ENCODE assay signal across 9 cellular contexts in genomic region chr11:1570896-1571759, GRCh38. TPM values are rescaled to one million over a fixed set of nuclear protein-coding genes. Genes with fewer than 3 reads are reported as not detected.
DNase-seq lines count a peak whose midpoint lies in the region; ATAC-seq and TF ChIP-seq lines count a peak whose summit lies in the region.
"Had no signal": no experiment of that assay in that cellular context is flagged by ENCODE, and none has a peak within 500 bp of the region (broad histone marks: within the 10 kb centered on the region; RNA-seq: fewer than 3 reads in every experiment).

No MANE protein-coding gene starts in this region.

- H3K36me3 ChIP-seq in CD8-positive, alpha-beta T cell (ENCODE audit: insufficient read depth, low read length): no peaks in the 10 kb centered on the region
- no peaks in the 10 kb centered on the region for H3K36me3 ChIP-seq in PC-3 (ENCODE audit: low read depth, low read length)

- no peak overlapping the region for H2AFZ ChIP-seq in PC-3 (ENCODE audit: low read length)

- no peak for TF ChIP-seq CTCF in CD8-positive, alpha-beta T cell (IDR thresholded peaks at IDR 0.05)
- TF ChIP-seq CTCF in PC-3 (conservative IDR thresholded peaks at IDR 0.05; ENCODE audit: low read depth, low read length) (no peak), epithelial cell of proximal tubule (conservative IDR thresholded peaks at IDR 0.05; ENCODE audit: low read depth, low read length) (no peak), osteocyte (IDR thresholded peaks at IDR 0.05) (no peak)

- no peaks in the 10 kb centered on the region for H3K36me3 Mint-ChIP-seq in CD8-positive, alpha-beta T cell
- H3K36me3 Mint-ChIP-seq in osteocyte (ENCODE audit: unreplicated experiment): no peaks in the 10 kb centered on the region

- H3K9me3 ChIP-seq in CD8-positive, alpha-beta T cell (ENCODE audit: low read length): no peaks in the 10 kb centered on the region
- no peaks in the 10 kb centered on the region for H3K9me3 ChIP-seq in PC-3 (ENCODE audit: low read length)

- H3K27me3 Mint-ChIP-seq in CD8-positive, alpha-beta T cell (ENCODE audit: low read depth): no peaks in the 10 kb centered on the region
- peaks cover 3% of the 10 kb centered on the region for H3K27me3 Mint-ChIP-seq in osteocyte (ENCODE audit: unreplicated experiment)

- H3K27ac Mint-ChIP-seq in CD8-positive, alpha-beta T cell: peak overlapping the region; percentile 80
- H3K27ac Mint-ChIP-seq in osteocyte (ENCODE audit: unreplicated experiment): peak overlapping the region; percentile 18

- H3K4me3 Mint-ChIP-seq in CD8-positive, alpha-beta T cell: peak overlapping the region; percentile 79
- H3K4me3 Mint-ChIP-seq in osteocyte (ENCODE audit: unreplicated experiment): peak overlapping the region; percentile 54

- H3K9ac ChIP-seq in PC-3 (ENCODE audit: low read length): no peak overlapping the region

- no peaks in the 10 kb centered on the region for H3F3A ChIP-seq in PC-3 (ENCODE audit: low read length, unreplicated experiment)

- H3K4me3 ChIP-seq in CD8-positive, alpha-beta T cell (ENCODE audit: low read depth, low read length): peak overlapping the region; percentile 63
- H3K4me3 ChIP-seq in PC-3 (ENCODE audit: low read length) (peak overlapping the region; percentile 53), epithelial cell of proximal tubule (ENCODE audit: low read depth, low read length) (peak overlapping the region; percentile 60)

- peak in 4 of 7 experiments; percentile 19 to 62 (median 44) for DNase-seq in CD8-positive, alpha-beta T cell
- DNase-seq in PC-3 (no peak), epithelial cell of proximal tubule (ENCODE audit: low read depth) (no peak), osteocyte (ENCODE audit: extremely low spot score, unreplicated experiment) (no peak), NCI-H526 treated with DMSO at 0.1 percent for 48 hours (lab: John Stamatoyannopoulos, UW) (no peak), HT-29 (ENCODE audit: low spot score) (no peak)

- H3K4me1 Mint-ChIP-seq in CD8-positive, alpha-beta T cell (ENCODE audit: low read depth): peaks cover 38% of the 10 kb centered on the region
- H3K4me1 Mint-ChIP-seq in osteocyte (ENCODE audit: unreplicated experiment): peaks cover 20% of the 10 kb centered on the region

- H3K9me2 ChIP-seq in PC-3 (replicated peaks; ENCODE audit: low read length): no peaks in the 10 kb centered on the region

- peaks cover 54% of the 10 kb centered on the region for H3K4me1 ChIP-seq in CD8-positive, alpha-beta T cell (ENCODE audit: insufficient read depth, low read length)
- peaks cover 8% of the 10 kb centered on the region for H3K4me1 ChIP-seq in PC-3 (ENCODE audit: insufficient read depth, low read length)

- H3K79me2 ChIP-seq in PC-3 (ENCODE audit: low read length): no peaks in the 10 kb centered on the region

- no peaks in the 10 kb centered on the region for H3K9me3 Mint-ChIP-seq in CD8-positive, alpha-beta T cell
- H3K9me3 Mint-ChIP-seq in osteocyte (ENCODE audit: unreplicated experiment): no peaks in the 10 kb centered on the region

- POLR2A ChIA-PET in CD8-positive, alpha-beta T cell (lab: Charles Lee): no interaction called here
- POLR2A ChIA-PET in PC-3 (lab: Charles Lee; ENCODE audit: unreplicated experiment): no interaction called here

- intact Hi-C loops in CD8-positive, alpha-beta T cell (cut with DNase I, micrococcal nuclease): loop anchor here (5.0 kb wide), 6 partner anchors 34 to 644 kb away; partner anchors contain the start of genes AP2A2 (in 1 of the 2) and TOLLIP (in 1 of the 2)
- intact Hi-C loops in PC-3 (cut with micrococcal nuclease): no loop called here

- no TSS peak for BruUV-seq in PC-3 (replicated peaks; lab: Mats Ljungman, UMichigan)

- no peaks in the 10 kb centered on the region for H3K27me3 ChIP-seq in CD8-positive, alpha-beta T cell (ENCODE audit: insufficient read depth, low read length)
- H3K27me3 ChIP-seq in PC-3 (ENCODE audit: low read length): peaks cover 16% of the 10 kb centered on the region

- H4K20me1 ChIP-seq in PC-3 (ENCODE audit: low read length): no peaks in the 10 kb centered on the region

- peak overlapping the region; percentile 57 for H3K4me2 ChIP-seq in PC-3 (ENCODE audit: low read length)

- CTCF ChIA-PET in CD8-positive, alpha-beta T cell (lab: Charles Lee): interaction anchor here (8.9 kb wide), 1 partner anchor 24 kb away, joined by 170 read pairs; no protein-coding TSS in a partner anchor
- CTCF ChIA-PET in PC-3 (lab: Charles Lee): no interaction called here

- peak overlapping the region; percentile 30 for H3K27ac ChIP-seq in CD8-positive, alpha-beta T cell (ENCODE audit: low read depth, low read length)
- H3K27ac ChIP-seq in PC-3 (ENCODE audit: low read length): no peak overlapping the region

- no peak for ATAC-seq in CD8-positive, alpha-beta T cell
- no peak for ATAC-seq in PC-3
- no peak for ATAC-seq in GM18517 (IDR thresholded peaks at IDR 0.05; ENCODE audit: unreplicated experiment)
- ATAC-seq in GM21529 (IDR thresholded peaks at IDR 0.05; ENCODE audit: unreplicated experiment): no peak

RNA-seq across cellular contexts. Expression of gene DUSP8, which starts 0.9 kb away (rescaled TPM):
- total RNA-seq in CD8-positive, alpha-beta T cell: 100 to 1,000 TPM; 123 to 130 TPM
- total RNA-seq in PC-3 (2014; rRNA removed): 2.4 and 2.6 TPM in 2 replicates
- total RNA-seq in epithelial cell of proximal tubule: 9.7 and 13.1 TPM in 2 replicates
- total RNA-seq in osteocyte: 5.4 and 7.7 TPM in 2 replicates
- total RNA-seq in HT-29 (2014; rRNA removed; shearing (Covaris generic)): 21.4 and 23.2 TPM in 2 replicates

RNA-seq across cellular contexts. Expression of gene KRTAP5-1, which starts 14.0 kb away (rescaled TPM):
- not detected for total RNA-seq in CD8-positive, alpha-beta T cell
- total RNA-seq in PC-3 (2014; rRNA removed) (not detected in 2 replicates), epithelial cell of proximal tubule (not detected in 2 replicates), osteocyte (not detected in 2 replicates)
- total RNA-seq in HT-29 (2014; rRNA removed; shearing (Covaris generic)): not detected in 2 replicates
- total RNA-seq: frontal cortex had no signal

RNA-seq across cellular contexts. Expression of gene KRTAP5-2, which starts 27.0 kb away (rescaled TPM):
- not detected for total RNA-seq in CD8-positive, alpha-beta T cell
- not detected in 2 replicates for total RNA-seq in PC-3 (2014; rRNA removed)
- total RNA-seq in epithelial cell of proximal tubule: not detected in 2 replicates
- not detected in 2 replicates for total RNA-seq in osteocyte
- total RNA-seq in HT-29 (2014; rRNA removed; shearing (Covaris generic)): not detected in 2 replicates
- total RNA-seq: frontal cortex had no signal

RNA-seq across cellular contexts. Expression of gene KRTAP5-3, which starts 37.1 kb away (rescaled TPM):
- not detected for total RNA-seq in CD8-positive, alpha-beta T cell
- total RNA-seq in PC-3 (2014; rRNA removed) (not detected in 2 replicates), epithelial cell of proximal tubule (not detected in 2 replicates), osteocyte (not detected in 2 replicates)
- not detected in 2 replicates for total RNA-seq in HT-29 (2014; rRNA removed; shearing (Covaris generic))
- total RNA-seq: frontal cortex had no signal

RNA-seq across cellular contexts. Expression of gene KRTAP5-4, which starts 50.8 kb away (rescaled TPM):
- total RNA-seq in CD8-positive, alpha-beta T cell: not detected
- total RNA-seq in PC-3 (2014; rRNA removed): not detected in 2 replicates
- total RNA-seq in epithelial cell of proximal tubule: not detected in 2 replicates
- not detected in 2 replicates for total RNA-seq in osteocyte
- total RNA-seq in HT-29 (2014; rRNA removed; shearing (Covaris generic)): not detected in 2 replicates
- total RNA-seq: frontal cortex had no signal

Comparison
In these comparisons a context has a peak if more than half of its experiments do, and no peak if none do; other contexts are left out.
1. DNase-seq: peak in CD8-positive, alpha-beta T cell (4 of 7); none in PC-3 (single experiment), epithelial cell of proximal tubule (single experiment), osteocyte (single experiment), NCI-H526 treated with DMSO at 0.1 percent for 48 hours (single experiment) and HT-29 (single experiment).
2. Peak in every context shown above with its lines, with median percentiles within 50 percentile points of each other: H3K4me3 ChIP-seq.